In genomic region chr4:16521156-16521915, GRCh38 we compare ENCODE assay signal across 1 cellular context.
TF ChIP-seq lines count a peak whose summit lies in the region.

No MANE protein-coding gene starts in this region.

TF ChIP-seq in WTC11, 78 proteins besides CTCF, POLR2A, EP300 and RAD21 (continued from another document):
- TF ChIP-seq ZSCAN18 (CRISPR knock-in tag; IDR thresholded peaks at IDR 0.05) (no peak), ESRRA (CRISPR knock-in tag; IDR thresholded peaks at IDR 0.05; ENCODE audit: borderline replicate concordance) (no peak), ZNF396 (CRISPR knock-in tag; IDR thresholded peaks at IDR 0.05; ENCODE audit: borderline replicate concordance) (no peak), USF2 (CRISPR knock-in tag; IDR thresholded peaks at IDR 0.05) (no peak), ZNF317 (CRISPR knock-in tag; IDR thresholded peaks at IDR 0.05; ENCODE audit: borderline replicate concordance, low read depth) (no peak), CBFB (CRISPR knock-in tag; IDR thresholded peaks at IDR 0.05; ENCODE audit: low read depth) (no peak), E2F1 (CRISPR knock-in tag; IDR thresholded peaks at IDR 0.05) (no peak)
